Comparison of ENCODE assay signal across 1 cellular context in the genomic region with DNA sequence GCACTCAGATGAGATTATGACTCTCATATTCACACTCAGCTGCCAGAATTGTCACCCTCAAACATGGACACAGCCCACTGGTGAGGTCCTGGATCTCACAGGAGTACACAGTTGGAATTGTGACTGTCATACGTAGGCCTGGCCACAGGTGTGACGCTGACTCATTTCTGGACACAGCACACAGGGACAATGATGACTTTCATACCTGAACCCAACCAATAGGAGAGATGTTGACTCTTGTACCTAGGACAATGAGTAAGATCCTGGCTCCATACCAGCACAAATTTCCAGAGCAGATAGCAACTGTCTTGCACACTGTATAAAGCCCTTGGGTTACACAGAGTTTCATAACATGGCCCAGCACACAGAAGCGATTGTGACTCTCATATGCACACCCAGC.
TF ChIP-seq lines count a peak whose summit lies in the region.

No MANE protein-coding gene starts in this region.

TF ChIP-seq in HCT116, 20 proteins besides CTCF, POLR2A, EP300 and RAD21 (continued from another document):
- TF ChIP-seq, protein P1, sequence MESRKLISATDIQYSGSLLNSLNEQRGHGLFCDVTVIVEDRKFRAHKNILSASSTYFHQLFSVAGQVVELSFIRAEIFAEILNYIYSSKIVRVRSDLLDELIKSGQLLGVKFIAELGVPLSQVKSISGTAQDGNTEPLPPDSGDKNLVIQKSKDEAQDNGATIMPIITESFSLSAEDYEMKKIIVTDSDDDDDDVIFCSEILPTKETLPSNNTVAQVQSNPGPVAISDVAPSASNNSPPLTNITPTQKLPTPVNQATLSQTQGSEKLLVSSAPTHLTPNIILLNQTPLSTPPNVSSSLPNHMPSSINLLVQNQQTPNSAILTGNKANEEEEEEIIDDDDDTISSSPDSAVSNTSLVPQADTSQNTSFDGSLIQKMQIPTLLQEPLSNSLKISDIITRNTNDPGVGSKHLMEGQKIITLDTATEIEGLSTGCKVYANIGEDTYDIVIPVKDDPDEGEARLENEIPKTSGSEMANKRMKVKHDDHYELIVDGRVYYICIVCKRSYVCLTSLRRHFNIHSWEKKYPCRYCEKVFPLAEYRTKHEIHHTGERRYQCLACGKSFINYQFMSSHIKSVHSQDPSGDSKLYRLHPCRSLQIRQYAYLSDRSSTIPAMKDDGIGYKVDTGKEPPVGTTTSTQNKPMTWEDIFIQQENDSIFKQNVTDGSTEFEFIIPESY (IDR thresholded peaks at IDR 0.05; ENCODE audit: extremely low read depth, insufficient replicate concordance, low read length) = no peak
- TF ChIP-seq EZH2phosphoT487 (IDR thresholded peaks at IDR 0.05; ENCODE audit: borderline replicate concordance) = no peak
- TF ChIP-seq REST (IDR thresholded peaks at IDR 0.05; ENCODE audit: low read depth) = no peak
